ENCODE assay signal across 10 cellular contexts in genomic region chr16:1870365-1871082, GRCh38. TPM values are rescaled to one million over a fixed set of nuclear protein-coding genes. Genes with fewer than 3 reads are reported as not detected.
A peak's percentile ranks its signal among the peaks of the same experiment; 100 is the strongest.
DNase-seq lines count a peak whose midpoint lies in the region; ATAC-seq and TF ChIP-seq lines count a peak whose summit lies in the region.
"Had no signal": no experiment of that assay in that cellular context is flagged by ENCODE, and none has a peak within 500 bp of the region (broad histone marks: within the 10 kb centered on the region; RNA-seq: fewer than 3 reads in every experiment).

No MANE protein-coding gene starts in this region.

- no peak overlapping the region for H3K23ac ChIP-seq in mesendoderm (ENCODE audit: low read length)

- no peak overlapping the region for H3K9ac ChIP-seq in mesendoderm (ENCODE audit: low read length)

- H3K9me3 Mint-ChIP-seq in activated CD4-positive, alpha-beta T cell treated with anti-CD3 and anti-CD28 coated beads for 36 hours (ENCODE audit: low read depth): no peaks in the 10 kb centered on the region
- H3K9me3 Mint-ChIP-seq: activated naive CD8-positive, alpha-beta T cell treated with anti-CD3 and anti-CD28 coated beads for 36 hours had no signal

- peaks cover 15% of the 10 kb centered on the region for H3K27me3 Mint-ChIP-seq in activated CD4-positive, alpha-beta T cell treated with anti-CD3 and anti-CD28 coated beads for 36 hours

- H3K79me2 ChIP-seq in mesendoderm (ENCODE audit: control insufficient read depth, insufficient read depth, low read length): no peaks in the 10 kb centered on the region

- DNase-seq in H4 (ENCODE audit: low spot score) (peak; percentile 21), RWPE2 (ENCODE audit: low spot score) (no peak), fibroblast of peridontal ligament (ENCODE audit: extremely low read depth) (peak; percentile 7), smooth muscle cell of the brain vasculature (ENCODE audit: low read depth, low spot score) (peak; percentile 12), mesendoderm (no peak)
- no peak for DNase-seq in stimulated activated CD4-positive, alpha-beta T cell treated with anti-CD3 and anti-CD28 coated beads, Interleukin-12 subunit alpha, Interleukin-12 subunit beta, amount 100 ng/mL, for 4 hours
- no peak for DNase-seq in activated CD4-positive, alpha-beta T cell treated with anti-CD3 and anti-CD28 coated beads for 36 hours
- DNase-seq: activated CD4-positive, CD25-positive, alpha-beta regulatory T cell treated with anti-CD3 and anti-CD28 coated beads, Interleukin-2, amount 50 U/mL, for 72 hours; activated naive CD8-positive, alpha-beta T cell treated with anti-CD3 and anti-CD28 coated beads for 36 hours had no signal

- H3K4me1 ChIP-seq in RWPE2 (ENCODE audit: insufficient read depth, poor library complexity, severe bottlenecking) (peaks cover 14% of the 10 kb centered on the region), mesendoderm (ENCODE audit: control insufficient read depth, low read depth, low read length) (no peaks in the 10 kb centered on the region)

- no peak for TF ChIP-seq CTCF in RWPE2 (IDR thresholded peaks at IDR 0.05; ENCODE audit: poor library complexity, severe bottlenecking)

- H3K27ac ChIP-seq in RWPE2 (ENCODE audit: poor library complexity, severe bottlenecking) (peak overlapping the region; percentile 64), mesendoderm (ENCODE audit: low read depth, low read length) (no peak overlapping the region)

- H2AK5ac ChIP-seq in mesendoderm (ENCODE audit: low read length): no peak overlapping the region

- H3K27ac Mint-ChIP-seq in activated CD4-positive, alpha-beta T cell treated with anti-CD3 and anti-CD28 coated beads for 36 hours: no peak overlapping the region
- H3K27ac Mint-ChIP-seq: activated naive CD8-positive, alpha-beta T cell treated with anti-CD3 and anti-CD28 coated beads for 36 hours; mesothelial cell of epicardium had no signal

- no CpG with 5 or more reads among the region's 9 CpGs for WGBS in mesendoderm (ENCODE audit: extremely low coverage, insufficient coverage, low lambda C conversion rate)

- no peaks in the 10 kb centered on the region for H3K27me3 ChIP-seq in RWPE2 (ENCODE audit: insufficient read depth, poor library complexity, severe bottlenecking)
- no peaks in the 10 kb centered on the region for H3K27me3 ChIP-seq in mesendoderm (ENCODE audit: insufficient read depth, low read length, poor library complexity)

- H3K79me1 ChIP-seq in mesendoderm (ENCODE audit: low read length): no peaks in the 10 kb centered on the region

- H4K8ac ChIP-seq in mesendoderm (ENCODE audit: low read depth, low read length): no peak overlapping the region

- intact Hi-C loops in activated CD4-positive, alpha-beta T cell treated with anti-CD3 and anti-CD28 coated beads for 36 hours (cut with DNase I, micrococcal nuclease): no loop called here

- no peaks in the 10 kb centered on the region for H3K9me3 ChIP-seq in RWPE2 (ENCODE audit: severe bottlenecking)

- H3K4me3 ChIP-seq in RWPE2 (ENCODE audit: severe bottlenecking) (no peak overlapping the region), mesendoderm (ENCODE audit: low read length) (no peak overlapping the region)

- H2BK15ac ChIP-seq in mesendoderm (replicated peaks; ENCODE audit: low read depth): no peak overlapping the region

- H3K4me2 ChIP-seq in mesendoderm (ENCODE audit: low read length): no peak overlapping the region

- POLR2A ChIA-PET in activated CD4-positive, alpha-beta T cell treated with anti-CD3 and anti-CD28 coated beads for 36 hours (lab: Charles Lee): no interaction called here

- no peak overlapping the region for H2BK5ac ChIP-seq in mesendoderm (ENCODE audit: low read length)

- peaks cover 3% of the 10 kb centered on the region for H3K4me1 Mint-ChIP-seq in activated CD4-positive, alpha-beta T cell treated with anti-CD3 and anti-CD28 coated beads for 36 hours

- H3K18ac ChIP-seq in mesendoderm (ENCODE audit: low read length): no peak overlapping the region

- H3K4ac ChIP-seq in mesendoderm (ENCODE audit: low read depth, low read length): no peak overlapping the region

- CTCF ChIA-PET in activated CD4-positive, alpha-beta T cell treated with anti-CD3 and anti-CD28 coated beads for 36 hours (lab: Charles Lee): interaction anchor here (0.6 kb wide), 1 partner anchor 65 kb away, joined by 3 read pairs; no protein-coding TSS in a partner anchor

- H3K36me3 ChIP-seq in RWPE2 (ENCODE audit: low read depth) (no peaks in the 10 kb centered on the region), mesendoderm (ENCODE audit: control insufficient read depth, insufficient read depth, low read length) (no peaks in the 10 kb centered on the region)

- no peak overlapping the region for H2BK120ac ChIP-seq in mesendoderm (ENCODE audit: low read depth, low read length)

- H4K5ac ChIP-seq in mesendoderm (ENCODE audit: low read length): no peak overlapping the region

- H3K36me3 Mint-ChIP-seq in activated CD4-positive, alpha-beta T cell treated with anti-CD3 and anti-CD28 coated beads for 36 hours (ENCODE audit: low read depth): no peaks in the 10 kb centered on the region
- H3K36me3 Mint-ChIP-seq: activated naive CD8-positive, alpha-beta T cell treated with anti-CD3 and anti-CD28 coated beads for 36 hours had no signal

- H3K4me3 Mint-ChIP-seq in activated CD4-positive, alpha-beta T cell treated with anti-CD3 and anti-CD28 coated beads for 36 hours: no peak overlapping the region
- H3K4me3 Mint-ChIP-seq: activated naive CD8-positive, alpha-beta T cell treated with anti-CD3 and anti-CD28 coated beads for 36 hours; mesothelial cell of epicardium had no signal

- peak; percentile 78 for ATAC-seq in RWPE2 (ENCODE audit: low read depth)
- ATAC-seq in activated CD4-positive, alpha-beta T cell treated with anti-CD3 and anti-CD28 coated beads for 36 hours: no peak

- no peak overlapping the region for H3K56ac ChIP-seq in mesendoderm (ENCODE audit: low read length)

RNA-seq across cellular contexts. Expression of gene MEIOB, which starts 1.4 kb away (rescaled TPM):
- 2.8 and 9.0 TPM in 2 replicates for total RNA-seq in H4 (2014; rRNA removed; shearing (Covaris generic))
- total RNA-seq in activated CD4-positive, alpha-beta T cell treated with anti-CD3 and anti-CD28 coated beads for 36 hours: under 1 TPM; 0.14 to 0.21 TPM
- not detected for polyA plus RNA-seq in mesendoderm (2013, experiment 1 of 2)
- 0.11 TPM for polyA plus RNA-seq in mesendoderm (2013, experiment 2 of 2)
- total RNA-seq: mesothelial cell of epicardium had no signal

RNA-seq across cellular contexts. Expression of gene FAHD1, which starts 43.5 kb away (rescaled TPM):
- 23.8 and 27.6 TPM in 2 replicates for total RNA-seq in H4 (2014; rRNA removed; shearing (Covaris generic))
- 10 to 100 TPM; 11.6 to 11.9 TPM for total RNA-seq in activated CD4-positive, alpha-beta T cell treated with anti-CD3 and anti-CD28 coated beads for 36 hours
- polyA plus RNA-seq in mesendoderm (2013, experiment 1 of 2): 19.2 TPM
- 20.0 TPM for polyA plus RNA-seq in mesendoderm (2013, experiment 2 of 2)

RNA-seq across cellular contexts. Expression of gene HAGH, which starts 43.9 kb away (rescaled TPM):
- 18.4 and 31.3 TPM in 2 replicates for total RNA-seq in H4 (2014; rRNA removed; shearing (Covaris generic))
- 10 to 100 TPM; 20.9 to 25.0 TPM for total RNA-seq in activated CD4-positive, alpha-beta T cell treated with anti-CD3 and anti-CD28 coated beads for 36 hours
- 13.9 TPM for polyA plus RNA-seq in mesendoderm (2013, experiment 1 of 2)
- 13.2 TPM for polyA plus RNA-seq in mesendoderm (2013, experiment 2 of 2)

RNA-seq across cellular contexts. Expression of gene HS3ST6, which starts 47.7 kb away (rescaled TPM):
- total RNA-seq in H4 (2014; rRNA removed; shearing (Covaris generic)): not detected in 2 replicates
- not detected for total RNA-seq in activated CD4-positive, alpha-beta T cell treated with anti-CD3 and anti-CD28 coated beads for 36 hours
- not detected for polyA plus RNA-seq in mesendoderm (2013, experiment 1 of 2)
- polyA plus RNA-seq in mesendoderm (2013, experiment 2 of 2): not detected
- total RNA-seq: activated naive CD8-positive, alpha-beta T cell treated with anti-CD3 and anti-CD28 coated beads for 36 hours had no signal

Comparison
In these comparisons a context has a peak if more than half of its experiments do, and no peak if none do; other contexts are left out.
1. DNase-seq: peak in H4 (single experiment), fibroblast of peridontal ligament (single experiment) and smooth muscle cell of the brain vasculature (single experiment); none in RWPE2 (single experiment), stimulated activated CD4-positive, alpha-beta T cell treated with anti-CD3 and anti-CD28 coated beads, Interleukin-12 subunit alpha, Interleukin-12 subunit beta, amount 100 ng/mL, for 4 hours (single experiment), activated CD4-positive, alpha-beta T cell treated with anti-CD3 and anti-CD28 coated beads for 36 hours (single experiment) and mesendoderm (single experiment).